18 cellular contexts compared by ENCODE assay signal in genomic region chr2:64054166-64054915, GRCh38. TPM values are rescaled to one million over a fixed set of nuclear protein-coding genes. Genes with fewer than 3 reads are reported as not detected.
DNase-seq lines count a peak whose midpoint lies in the region; ATAC-seq, FAIRE-seq and TF ChIP-seq lines count a peak whose summit lies in the region.
"Had no signal": no experiment of that assay in that cellular context is flagged by ENCODE, and none has a peak within 500 bp of the region (broad histone marks: within the 10 kb centered on the region; RNA-seq: fewer than 3 reads in every experiment).

No MANE protein-coding gene starts in this region.

- peak overlapping the region; percentile 13 for H3K4me2 ChIP-seq in Karpas-422 (ENCODE audit: low read depth, low read length, poor library complexity, severe bottlenecking)

- peaks cover 26% of the 10 kb centered on the region for H3K4me1 ChIP-seq in Karpas-422 (ENCODE audit: low read length)
- H3K4me1 ChIP-seq in aorta (ENCODE audit: control insufficient read depth in 1 of 2, insufficient read depth in 2 of 2, low read length in 2 of 2) = no peaks in the 10 kb centered on the region

- H3K9me3 ChIP-seq in Karpas-422 (ENCODE audit: low read length) (no peaks in the 10 kb centered on the region), aorta (ENCODE audit: control insufficient read depth, low read length) (no peaks in the 10 kb centered on the region)
- H3K9me3 ChIP-seq: SJCRH30, tibial nerve had no signal

- TF ChIP-seq CTCF in GM12865 (IDR thresholded peaks at IDR 0.05; ENCODE audit: insufficient read depth, low read depth, low read length, missing control alignments) (no peak), endothelial cell (IDR thresholded peaks at IDR 0.05; ENCODE audit: unreplicated experiment) (no peak)

- no peaks in the 10 kb centered on the region for H3K36me3 Mint-ChIP-seq in endothelial cell (ENCODE audit: low read depth, unreplicated experiment)
- H3K36me3 Mint-ChIP-seq: mesothelial cell of epicardium; stimulated activated effector memory CD8-positive, alpha-beta T cell treated with anti-CD3 and anti-CD28 coated beads, Interleukin-12 subunit alpha, Interleukin-12 subunit beta, amount 100 ng/mL, for 72 hours had no signal

- peak overlapping the region; percentile 61 for H3K27ac Mint-ChIP-seq in endothelial cell (ENCODE audit: unreplicated experiment)
- H3K27ac Mint-ChIP-seq: endodermal cell; mesothelial cell of epicardium; stimulated activated effector memory CD8-positive, alpha-beta T cell treated with anti-CD3 and anti-CD28 coated beads, Interleukin-12 subunit alpha, Interleukin-12 subunit beta, amount 100 ng/mL, for 72 hours had no signal

- no peaks in the 10 kb centered on the region for H3K9me2 ChIP-seq in Karpas-422 (replicated peaks; ENCODE audit: insufficient read depth, low read length)

- H4K20me1 ChIP-seq in Karpas-422 (ENCODE audit: insufficient read depth, low read depth, low read length) = no peaks in the 10 kb centered on the region

- H3K27me3 Mint-ChIP-seq in endothelial cell (ENCODE audit: unreplicated experiment) = peaks cover 4% of the 10 kb centered on the region
- H3K27me3 Mint-ChIP-seq: IgD-negative memory B cell had no signal

- intact Hi-C loops in aorta (cut with DNase I) = loop anchor here in 1 of 2 donors (5.0 kb wide), 1 partner anchor 508 kb away; no protein-coding TSS in a partner anchor

- H3K4me3 ChIP-seq in GM12865 (ENCODE audit: low read depth, low read length) (no peak overlapping the region), Karpas-422 (ENCODE audit: low read length) (no peak overlapping the region), aorta (ENCODE audit: low read length in 2 of 2) (no peak overlapping the region)
- H3K4me3 ChIP-seq: SJCRH30, tibial nerve had no signal

- WGBS in aorta, 2 donors = 82 to 83% methylated on average over 4 of the region's 4 CpGs

- no peaks in the 10 kb centered on the region for H3K36me3 ChIP-seq in Karpas-422 (ENCODE audit: insufficient read depth, low read length)
- no peaks in the 10 kb centered on the region for H3K36me3 ChIP-seq in aorta (ENCODE audit: control insufficient read depth in 1 of 2, insufficient read depth in 2 of 2, low read length in 1 of 2)
- H3K36me3 ChIP-seq: SJCRH30, tibial nerve had no signal

- H3K4me1 Mint-ChIP-seq in endothelial cell (ENCODE audit: unreplicated experiment) = peaks cover 51% of the 10 kb centered on the region

- peak; percentile 78 for FAIRE-seq in GM19239 (lab: Jason Lieb, UNC)
- FAIRE-seq: astrocyte had no signal

- no peaks in the 10 kb centered on the region for H3K9me3 Mint-ChIP-seq in endothelial cell (ENCODE audit: unreplicated experiment)
- H3K9me3 Mint-ChIP-seq: endodermal cell; IgD-negative memory B cell; mesothelial cell of epicardium; stimulated activated effector memory CD8-positive, alpha-beta T cell treated with anti-CD3 and anti-CD28 coated beads, Interleukin-12 subunit alpha, Interleukin-12 subunit beta, amount 100 ng/mL, for 72 hours had no signal

- H3K4me3 Mint-ChIP-seq in endothelial cell (ENCODE audit: unreplicated experiment) = no peak overlapping the region
- H3K4me3 Mint-ChIP-seq: endodermal cell; IgD-negative memory B cell; mesothelial cell of epicardium; neural crest cell; stimulated activated effector memory CD8-positive, alpha-beta T cell treated with anti-CD3 and anti-CD28 coated beads, Interleukin-12 subunit alpha, Interleukin-12 subunit beta, amount 100 ng/mL, for 72 hours had no signal

- DNase-seq in GM12865 (ENCODE audit: low read depth) (peak; percentile 61), GM19239 (ENCODE audit: insufficient read length, low spot score) (no peak), Karpas-422 (no peak), endothelial cell (ENCODE audit: low spot score) (no peak), aorta (no peak)
- DNase-seq: activated CD8-positive, alpha-beta memory T cell treated with anti-CD3 and anti-CD28 coated beads, Interleukin-2, amount 50 U/mL, for 48 hours; activated gamma-delta T cell treated with Interleukin-2 at 50 U/mL for 16 hours; endodermal cell; hypothalamus had no signal

- 0 out of 2 replicates have a peak overlapping the region, but pooled peaks have one; percentile 26 for H2AFZ ChIP-seq in Karpas-422 (ENCODE audit: low read length)

- H3K27ac ChIP-seq in Karpas-422 (ENCODE audit: low read length) (no peak overlapping the region), aorta (ENCODE audit: low read depth in 1 of 2, low read length in 2 of 2) (no peak overlapping the region)
- H3K27ac ChIP-seq: SJCRH30, tibial nerve had no signal

- ATAC-seq in HG03469 (IDR thresholded peaks at IDR 0.05; ENCODE audit: unreplicated experiment) (no peak), aorta (ENCODE audit: low FRiP score) (no peak), GM19452 (IDR thresholded peaks at IDR 0.05; ENCODE audit: unreplicated experiment) (no peak)

- H3K9ac ChIP-seq in Karpas-422 (ENCODE audit: low read length) = no peak overlapping the region

- no peaks in the 10 kb centered on the region for H3K79me2 ChIP-seq in Karpas-422 (ENCODE audit: low read length)

- H3K27me3 ChIP-seq in Karpas-422 (ENCODE audit: low read length) = no peaks in the 10 kb centered on the region
- H3K27me3 ChIP-seq in aorta (ENCODE audit: control insufficient read depth in 1 of 2, insufficient read depth in 2 of 2, low read length in 1 of 2) = no peaks in the 10 kb centered on the region
- H3K27me3 ChIP-seq: SJCRH30, tibial nerve had no signal

RNA-seq across cellular contexts. Expression of gene VPS54, which starts 35.1 kb away (rescaled TPM):
- 23.7 and 33.8 TPM in 2 replicates for total RNA-seq in Karpas-422 (2014; rRNA removed; shearing (Covaris generic); ENCODE audit: low replicate concordance)
- total RNA-seq in endothelial cell (ENCODE audit: unreplicated experiment) (13.6 TPM), aorta (10 to 100 TPM; 22.0 to 24.4 TPM)
- 10 to 100 TPM; 10.9 to 22.9 TPM for polyA plus RNA-seq in aorta
